Comparison of ENCODE assay signal across 19 cellular contexts in the genomic region with DNA sequence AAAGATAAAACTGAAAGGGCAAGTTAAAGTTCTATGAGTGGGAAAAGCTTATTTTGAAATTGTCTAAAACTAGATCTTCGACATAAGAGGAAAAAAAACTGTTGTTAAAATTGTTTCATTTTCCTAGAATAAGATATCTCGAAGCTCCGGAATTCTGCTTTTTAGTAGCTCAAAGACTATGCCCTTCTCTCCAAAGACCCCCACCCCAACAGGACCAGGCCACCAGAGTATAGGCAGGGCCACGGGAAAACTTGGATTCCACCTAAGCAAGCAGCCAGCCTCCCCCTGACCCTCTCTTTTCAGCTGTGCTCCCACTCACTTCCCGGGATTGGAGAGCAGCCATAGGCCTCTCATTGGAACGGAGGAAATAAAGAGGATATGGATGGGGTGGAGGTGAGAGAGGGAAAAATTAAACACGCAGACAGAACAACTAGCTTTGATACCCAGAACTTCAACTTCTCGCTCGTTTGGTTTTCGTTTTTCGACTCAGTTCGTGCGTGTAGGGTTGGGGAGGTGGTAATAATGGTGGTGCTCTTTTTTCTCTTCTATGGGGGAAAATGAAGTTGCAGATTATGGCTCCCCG. TPM values are rescaled to one million over a fixed set of nuclear protein-coding genes. Genes with fewer than 3 reads are reported as not detected.
DNase-seq lines count a peak whose midpoint lies in the region; ATAC-seq and TF ChIP-seq lines count a peak whose summit lies in the region.
"Had no signal": no experiment of that assay in that cellular context is flagged by ENCODE, and none has a peak within 500 bp of the region (broad histone marks: within the 10 kb centered on the region; RNA-seq: fewer than 3 reads in every experiment).

No MANE protein-coding gene starts in this region.

- no peak for TF ChIP-seq POLR2A in suprapubic skin (IDR thresholded peaks at IDR 0.05)

- H3K9me3 ChIP-seq in CD4-positive, CD25-positive, alpha-beta regulatory T cell (ENCODE audit: control insufficient read depth in 2 of 2, low read length in 2 of 2) = peaks cover 3 to 15% of the 10 kb centered on the region in 2 experiments
- no peaks in the 10 kb centered on the region for H3K9me3 ChIP-seq in CD8-positive, alpha-beta memory T cell (ENCODE audit: low read length)
- no peaks in the 10 kb centered on the region for H3K9me3 ChIP-seq in suprapubic skin
- H3K9me3 ChIP-seq: SK-N-SH, upper lobe of left lung had no signal

- no peaks in the 10 kb centered on the region for H3K36me3 ChIP-seq in CD4-positive, CD25-positive, alpha-beta regulatory T cell (ENCODE audit: control insufficient read depth, insufficient read depth, low read length)
- no peaks in the 10 kb centered on the region for H3K36me3 ChIP-seq in CD8-positive, alpha-beta memory T cell (ENCODE audit: insufficient read depth, low read length)
- H3K36me3 ChIP-seq in suprapubic skin = no peaks in the 10 kb centered on the region
- H3K36me3 ChIP-seq: upper lobe of left lung had no signal

- no peak for TF ChIP-seq CTCF in suprapubic skin (IDR thresholded peaks at IDR 0.05)

- no peaks in the 10 kb centered on the region for H3K36me3 Mint-ChIP-seq in CD4-positive, CD25-positive, alpha-beta regulatory T cell
- no peaks in the 10 kb centered on the region for H3K36me3 Mint-ChIP-seq in CD8-positive, alpha-beta memory T cell
- H3K36me3 Mint-ChIP-seq in activated CD8-positive, alpha-beta T cell treated with anti-CD3 and anti-CD28 coated beads, Interleukin-2, amount 10 ng/mL, durations not matched to agents 7 days and 5 days (ENCODE audit: low read depth) = peaks cover 7% of the 10 kb centered on the region
- H3K36me3 Mint-ChIP-seq in naive thymus-derived CD8-positive, alpha-beta T cell = peaks cover 7 to 25% (median 24%) of the 10 kb centered on the region in 3 donors
- H3K36me3 Mint-ChIP-seq: mesothelial cell of epicardium had no signal

- no peak for TF ChIP-seq EP300 in suprapubic skin (IDR thresholded peaks at IDR 0.05)

- no peak for ATAC-seq in CD4-positive, CD25-positive, alpha-beta regulatory T cell (ENCODE audit: low read depth in 2 of 2)
- no peak for ATAC-seq in activated CD8-positive, alpha-beta T cell treated with anti-CD3 and anti-CD28 coated beads, Interleukin-2, amount 10 ng/mL, durations not matched to agents 7 days and 5 days
- ATAC-seq in naive thymus-derived CD8-positive, alpha-beta T cell = no peak
- ATAC-seq: activated naive CD4-positive, alpha-beta T cell treated with anti-CD3 and anti-CD28 coated beads, Interleukin-2, amount 50 U/mL, for 72 hours; Panc1 had no signal

- peaks cover 36% of the 10 kb centered on the region for H3K4me1 ChIP-seq in CD4-positive, CD25-positive, alpha-beta regulatory T cell (ENCODE audit: control insufficient read depth, insufficient read depth, low read length, poor library complexity, severe bottlenecking)
- H3K4me1 ChIP-seq in CD8-positive, alpha-beta memory T cell (ENCODE audit: insufficient read depth, low read length) = peaks cover 16% of the 10 kb centered on the region
- peaks cover 48% of the 10 kb centered on the region for H3K4me1 ChIP-seq in suprapubic skin
- H3K4me1 ChIP-seq: parathyroid adenoma had no signal

- POLR2A ChIA-PET in CD8-positive, alpha-beta memory T cell (lab: Charles Lee) = no interaction called here
- POLR2A ChIA-PET in activated CD8-positive, alpha-beta T cell treated with anti-CD3 and anti-CD28 coated beads, Interleukin-2, amount 10 ng/mL, durations not matched to agents 7 days and 5 days (lab: Charles Lee) = interaction anchor here (0.6 kb wide), 1 partner anchor 58 kb away, joined by 3 read pairs; no protein-coding TSS in a partner anchor
- POLR2A ChIA-PET in naive thymus-derived CD8-positive, alpha-beta T cell (lab: Charles Lee) = no interaction called here

- H3K27ac ChIP-seq in CD4-positive, CD25-positive, alpha-beta regulatory T cell (ENCODE audit: insufficient read depth, low read length, poor library complexity, severe bottlenecking) = no peak overlapping the region
- H3K27ac ChIP-seq in CD8-positive, alpha-beta memory T cell (ENCODE audit: low read depth, low read length) = no peak overlapping the region
- H3K27ac ChIP-seq in suprapubic skin = no peak overlapping the region
- H3K27ac ChIP-seq: parathyroid adenoma, upper lobe of left lung had no signal

- CTCF ChIA-PET in CD8-positive, alpha-beta memory T cell (lab: Charles Lee) = no interaction called here
- CTCF ChIA-PET in activated CD8-positive, alpha-beta T cell treated with anti-CD3 and anti-CD28 coated beads, Interleukin-2, amount 10 ng/mL, durations not matched to agents 7 days and 5 days (lab: Charles Lee) = no interaction called here

- H3K27me3 ChIP-seq in CD4-positive, CD25-positive, alpha-beta regulatory T cell (ENCODE audit: control insufficient read depth, insufficient read depth, low read length) = peaks cover 64% of the 10 kb centered on the region
- H3K27me3 ChIP-seq in CD8-positive, alpha-beta memory T cell (ENCODE audit: insufficient read depth, low read length, poor library complexity, severe bottlenecking) = peaks cover 87% of the 10 kb centered on the region
- peaks cover 97% of the 10 kb centered on the region for H3K27me3 ChIP-seq in suprapubic skin

- peaks cover 86% of the 10 kb centered on the region for H3K27me3 Mint-ChIP-seq in CD4-positive, CD25-positive, alpha-beta regulatory T cell
- H3K27me3 Mint-ChIP-seq in CD8-positive, alpha-beta memory T cell = peaks cover 78 to 83% of the 10 kb centered on the region in 2 donors
- H3K27me3 Mint-ChIP-seq in activated CD8-positive, alpha-beta T cell treated with anti-CD3 and anti-CD28 coated beads, Interleukin-2, amount 10 ng/mL, durations not matched to agents 7 days and 5 days (ENCODE audit: low read depth) = peaks cover 77% of the 10 kb centered on the region
- peaks cover 59 to 86% (median 66%) of the 10 kb centered on the region in 5 donors for H3K27me3 Mint-ChIP-seq in naive thymus-derived CD8-positive, alpha-beta T cell

- H3K9me3 Mint-ChIP-seq in CD4-positive, CD25-positive, alpha-beta regulatory T cell = peaks cover 0 to 18% (median 0%) of the 10 kb centered on the region in 7 donors
- peaks cover 8 to 33% (median 25%) of the 10 kb centered on the region in 5 donors for H3K9me3 Mint-ChIP-seq in CD8-positive, alpha-beta memory T cell
- H3K9me3 Mint-ChIP-seq in activated CD8-positive, alpha-beta T cell treated with anti-CD3 and anti-CD28 coated beads, Interleukin-2, amount 10 ng/mL, durations not matched to agents 7 days and 5 days (ENCODE audit: insufficient read depth) = no peaks in the 10 kb centered on the region
- H3K9me3 Mint-ChIP-seq in naive thymus-derived CD8-positive, alpha-beta T cell = peaks cover 0 to 39% (median 8%) of the 10 kb centered on the region in 9 donors
- H3K9me3 Mint-ChIP-seq: activated naive CD4-positive, alpha-beta T cell treated with anti-CD3 and anti-CD28 coated beads, Interleukin-2, amount 50 U/mL, for 72 hours; mesothelial cell of epicardium had no signal

- 18% methylated on average over 14 of the region's 14 CpGs for WGBS in suprapubic skin

- H3K4me1 Mint-ChIP-seq in CD4-positive, CD25-positive, alpha-beta regulatory T cell = peaks cover 15 to 56% (median 38%) of the 10 kb centered on the region in 4 donors
- H3K4me1 Mint-ChIP-seq in CD8-positive, alpha-beta memory T cell = peaks cover 23 to 41% (median 36%) of the 10 kb centered on the region in 3 donors
- H3K4me1 Mint-ChIP-seq in activated CD8-positive, alpha-beta T cell treated with anti-CD3 and anti-CD28 coated beads, Interleukin-2, amount 10 ng/mL, durations not matched to agents 7 days and 5 days (ENCODE audit: low read depth) = peaks cover 30% of the 10 kb centered on the region
- H3K4me1 Mint-ChIP-seq in naive thymus-derived CD8-positive, alpha-beta T cell = peaks cover 17 to 43% (median 35%) of the 10 kb centered on the region in 4 donors

- DNase-seq in CD4-positive, CD25-positive, alpha-beta regulatory T cell = no peak
- no peak for DNase-seq in CD8-positive, alpha-beta memory T cell
- no peak for DNase-seq in activated CD8-positive, alpha-beta T cell treated with anti-CD3 and anti-CD28 coated beads, Interleukin-2, amount 10 ng/mL, durations not matched to agents 7 days and 5 days
- DNase-seq in naive thymus-derived CD8-positive, alpha-beta T cell = no peak
- DNase-seq in suprapubic skin (ENCODE audit: low spot score in 2 of 2) (no peak), midbrain (lab: John Stamatoyannopoulos, UW) (no peak), NCI-H128 (lab: John Stamatoyannopoulos, UW; ENCODE audit: unreplicated experiment) (no peak)
- DNase-seq: DMS79 treated with DMSO at 0.1 percent for 48 hours, NCI-H526, SK-N-SH, small intestine, upper lobe of left lung had no signal

- peak overlapping the region in 1 of 3 donors; percentile 2 for H3K27ac Mint-ChIP-seq in CD4-positive, CD25-positive, alpha-beta regulatory T cell
- peak overlapping the region in 2 of 8 donors; percentile 39 to 73 for H3K27ac Mint-ChIP-seq in CD8-positive, alpha-beta memory T cell
- peak overlapping the region; percentile 28 for H3K27ac Mint-ChIP-seq in activated CD8-positive, alpha-beta T cell treated with anti-CD3 and anti-CD28 coated beads, Interleukin-2, amount 10 ng/mL, durations not matched to agents 7 days and 5 days
- H3K27ac Mint-ChIP-seq in naive thymus-derived CD8-positive, alpha-beta T cell = no peak overlapping the region
- H3K27ac Mint-ChIP-seq: activated naive CD4-positive, alpha-beta T cell treated with anti-CD3 and anti-CD28 coated beads, Interleukin-2, amount 50 U/mL, for 72 hours; mesothelial cell of epicardium had no signal

- no peak overlapping the region for H3K4me3 ChIP-seq in CD4-positive, CD25-positive, alpha-beta regulatory T cell (ENCODE audit: low read depth, low read length)
- H3K4me3 ChIP-seq in CD8-positive, alpha-beta memory T cell (ENCODE audit: low read length) = no peak overlapping the region
- H3K4me3 ChIP-seq in suprapubic skin = no peak overlapping the region

- H3K4me3 Mint-ChIP-seq in CD4-positive, CD25-positive, alpha-beta regulatory T cell = peak overlapping the region; percentile 59 to 84 (median 72)
- peak overlapping the region; percentile 43 to 76 (median 64) for H3K4me3 Mint-ChIP-seq in CD8-positive, alpha-beta memory T cell
- H3K4me3 Mint-ChIP-seq in activated CD8-positive, alpha-beta T cell treated with anti-CD3 and anti-CD28 coated beads, Interleukin-2, amount 10 ng/mL, durations not matched to agents 7 days and 5 days = peak overlapping the region; percentile 16
- H3K4me3 Mint-ChIP-seq in naive thymus-derived CD8-positive, alpha-beta T cell = peak overlapping the region; percentile 31 to 73 (median 58)

RNA-seq across cellular contexts. Expression of a gene that starts 2.9 kb away (rescaled TPM):
- total RNA-seq in CD4-positive, CD25-positive, alpha-beta regulatory T cell = 0.22 TPM
- polyA plus RNA-seq in CD4-positive, CD25-positive, alpha-beta regulatory T cell = not detected
- total RNA-seq in CD8-positive, alpha-beta memory T cell = under 1 TPM; 0.07 to 0.09 TPM
- polyA plus RNA-seq in CD8-positive, alpha-beta memory T cell = not detected
- total RNA-seq in activated CD8-positive, alpha-beta T cell treated with anti-CD3 and anti-CD28 coated beads, Interleukin-2, amount 10 ng/mL, durations not matched to agents 7 days and 5 days = under 1 TPM; 0.13 TPM
- total RNA-seq in naive thymus-derived CD8-positive, alpha-beta T cell = not detected
- not detected for polyA plus RNA-seq in naive thymus-derived CD8-positive, alpha-beta T cell
- under 1 TPM in 2 of 4 donors, not detected in 2; 0.13 to 0.16 TPM for total RNA-seq in suprapubic skin
- total RNA-seq: bronchial epithelial cell, mesothelial cell of epicardium, upper lobe of left lung had no signal
- polyA plus RNA-seq: BJ, keratinocyte, SK-N-SH had no signal

RNA-seq across cellular contexts. Expression of a gene that starts 58.5 kb away (rescaled TPM):
- 5.4 TPM for total RNA-seq in CD4-positive, CD25-positive, alpha-beta regulatory T cell
- 10 to 100 TPM; 10.5 to 14.3 (median 11.5) TPM for polyA plus RNA-seq in CD4-positive, CD25-positive, alpha-beta regulatory T cell
- total RNA-seq in CD8-positive, alpha-beta memory T cell = 10 to 100 TPM; 20.6 to 20.9 TPM
- 12.6 TPM for polyA plus RNA-seq in CD8-positive, alpha-beta memory T cell
- 10 to 100 TPM; 20.0 to 21.4 TPM for total RNA-seq in activated CD8-positive, alpha-beta T cell treated with anti-CD3 and anti-CD28 coated beads, Interleukin-2, amount 10 ng/mL, durations not matched to agents 7 days and 5 days
- 10 to 100 TPM; 15.9 to 16.6 TPM for total RNA-seq in naive thymus-derived CD8-positive, alpha-beta T cell
- 10 to 100 TPM in 1 of 3 donors, 1 to 10 TPM in 2; 8.3 to 12.1 (median 9.6) TPM for polyA plus RNA-seq in naive thymus-derived CD8-positive, alpha-beta T cell
- 10 to 100 TPM in 1 of 4 donors, 1 to 10 TPM in 3; 5.3 to 10.6 (median 6.7) TPM for total RNA-seq in suprapubic skin

Comparison
In these comparisons a context has a peak if more than half of its experiments do, and no peak if none do; other contexts are left out.
1. H3K4me3 Mint-ChIP-seq: peak in every context shown above with its lines; median percentile 72 in CD4-positive, CD25-positive, alpha-beta regulatory T cell; 64 in CD8-positive, alpha-beta memory T cell; 58 in naive thymus-derived CD8-positive, alpha-beta T cell; 16 in activated CD8-positive, alpha-beta T cell treated with anti-CD3 and anti-CD28 coated beads, Interleukin-2, amount 10 ng/mL, durations not matched to agents 7 days and 5 days.